In the genomic region with DNA sequence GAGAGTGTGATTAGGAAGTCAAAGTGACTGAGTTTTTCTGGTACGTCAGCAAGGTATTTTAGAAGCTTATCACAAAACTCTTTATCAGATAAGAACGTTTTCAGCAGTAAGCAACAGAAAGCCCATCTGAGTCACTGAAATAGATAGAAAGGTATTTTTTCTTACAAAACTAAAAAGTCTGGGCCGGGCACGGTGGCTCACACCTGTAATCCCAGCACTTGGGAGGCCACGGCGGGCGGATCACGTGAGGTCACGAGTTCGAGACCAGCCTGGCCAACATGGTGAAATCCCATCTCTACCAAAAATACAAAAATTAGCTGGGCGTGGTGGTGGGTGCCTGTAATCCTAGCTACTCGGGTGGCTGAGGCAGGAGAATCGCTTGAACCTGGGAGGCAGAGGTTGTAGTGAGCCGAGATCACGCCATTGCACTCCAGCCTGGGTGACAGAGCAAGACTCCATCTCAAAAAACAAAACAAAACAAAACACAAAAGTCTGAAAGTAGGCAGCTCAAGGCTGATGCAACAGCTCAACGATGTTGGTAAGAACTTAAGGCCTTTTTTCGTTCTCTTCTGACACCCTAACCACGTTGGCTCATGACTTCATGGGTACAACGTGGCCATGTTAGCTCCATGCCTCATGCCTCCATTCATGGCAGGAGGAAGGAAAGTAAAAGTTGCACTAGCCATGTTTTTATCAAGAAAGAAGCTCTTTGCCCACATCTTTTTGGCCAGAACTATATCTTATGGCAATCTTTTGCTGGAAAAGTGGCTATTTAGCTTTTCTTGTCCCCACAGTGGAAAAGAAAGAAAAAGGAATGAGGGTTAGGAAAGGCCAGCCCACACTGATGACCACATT, we compare ENCODE assay signal across 1 cellular context.
TF ChIP-seq lines count a peak whose summit lies in the region.
"Not testable (repeated sequence)": the region's sequence is repeated elsewhere in the genome, so short reads cannot be mapped to it uniquely, and the experiment has no call there.

No MANE protein-coding gene starts in this region.

TF ChIP-seq in K562, 482 proteins besides CTCF, POLR2A, EP300 and RAD21 (continued from another document and continues in another):
- 0 out of 2 replicates have a peak, but pooled peaks have one; percentile 9 for TF ChIP-seq CEBPB (tag; IDR thresholded peaks at IDR 0.05)
- peak; percentile 82; the same call in 1 of the 2 replicates for TF ChIP-seq ZNF311 (CRISPR knock-in tag; IDR thresholded peaks at IDR 0.05)
- TF ChIP-seq ID3 (CRISPR knock-in tag; IDR thresholded peaks at IDR 0.05); TOE1 (CRISPR knock-in tag; IDR thresholded peaks at IDR 0.05; ENCODE audit: borderline replicate concordance, low read depth); ATF3 (CRISPR knock-in tag; conservative IDR thresholded peaks at IDR 0.05): not testable (repeated sequence)
- TF ChIP-seq ID3 (tag; IDR thresholded peaks at IDR 0.05): peak; percentile 45; the same call in 1 of the 2 replicates
- TF ChIP-seq TOE1 (IDR thresholded peaks at IDR 0.05; ENCODE audit: borderline replicate concordance): peak; percentile 38; the same call in 1 of the 2 replicates
- peak; percentile 85 for TF ChIP-seq NFRKB (IDR thresholded peaks at IDR 0.05; ENCODE audit: low read depth)
- 0 out of 2 replicates have a peak, but pooled peaks have one; percentile 26 for TF ChIP-seq ZNF707 (CRISPR knock-in tag; conservative IDR thresholded peaks at IDR 0.05)
- 0 out of 2 replicates have a peak, but pooled peaks have one; percentile 61 for TF ChIP-seq TCFL5 (CRISPR knock-in tag; conservative IDR thresholded peaks at IDR 0.05)
- peak; percentile 15; the same call in 1 of the 2 replicates for TF ChIP-seq ZNF75A (CRISPR knock-in tag; IDR thresholded peaks at IDR 0.05)
- peak; percentile 57; the same call in 1 of the 2 replicates for TF ChIP-seq BCOR (IDR thresholded peaks at IDR 0.05)
- 0 out of 2 replicates have a peak, but pooled peaks have one; percentile 20 for TF ChIP-seq PYGO2 (tag; IDR thresholded peaks at IDR 0.05)
- 0 out of 2 replicates have a peak, but pooled peaks have one; percentile 29 for TF ChIP-seq KLF13 (tag; IDR thresholded peaks at IDR 0.05; ENCODE audit: borderline replicate concordance, low read depth)
- TF ChIP-seq TRIM24 (IDR thresholded peaks at IDR 0.05): peak; percentile 81 to 88; a peak in 3 of 4 replicates
- TF ChIP-seq ZNF41 (CRISPR knock-in tag; conservative IDR thresholded peaks at IDR 0.05): peak; percentile 42; the same call in 1 of the 2 replicates
- 0 out of 2 replicates have a peak, but pooled peaks have one; percentile 45 for TF ChIP-seq CC2D1A (IDR thresholded peaks at IDR 0.05)
- peak; percentile 20; the same call in 1 of the 2 replicates for TF ChIP-seq POLR2G (IDR thresholded peaks at IDR 0.05; ENCODE audit: low read depth, low read length)
- TF ChIP-seq CEBPG (CRISPR knock-in tag; IDR thresholded peaks at IDR 0.05): peak; percentile 97
- peak; percentile 91 to 93 for TF ChIP-seq CEBPG (tag; conservative IDR thresholded peaks at IDR 0.05 in 1 of 2, IDR thresholded peaks at IDR 0.05 in 1 of 2)
- peak; percentile 28; the same call in 1 of the 2 replicates for TF ChIP-seq DIDO1 (tag; IDR thresholded peaks at IDR 0.05; ENCODE audit: low read depth)
- peak; percentile 88 for TF ChIP-seq ATF3 (IDR thresholded peaks at IDR 0.05)
- TF ChIP-seq, protein P1, sequence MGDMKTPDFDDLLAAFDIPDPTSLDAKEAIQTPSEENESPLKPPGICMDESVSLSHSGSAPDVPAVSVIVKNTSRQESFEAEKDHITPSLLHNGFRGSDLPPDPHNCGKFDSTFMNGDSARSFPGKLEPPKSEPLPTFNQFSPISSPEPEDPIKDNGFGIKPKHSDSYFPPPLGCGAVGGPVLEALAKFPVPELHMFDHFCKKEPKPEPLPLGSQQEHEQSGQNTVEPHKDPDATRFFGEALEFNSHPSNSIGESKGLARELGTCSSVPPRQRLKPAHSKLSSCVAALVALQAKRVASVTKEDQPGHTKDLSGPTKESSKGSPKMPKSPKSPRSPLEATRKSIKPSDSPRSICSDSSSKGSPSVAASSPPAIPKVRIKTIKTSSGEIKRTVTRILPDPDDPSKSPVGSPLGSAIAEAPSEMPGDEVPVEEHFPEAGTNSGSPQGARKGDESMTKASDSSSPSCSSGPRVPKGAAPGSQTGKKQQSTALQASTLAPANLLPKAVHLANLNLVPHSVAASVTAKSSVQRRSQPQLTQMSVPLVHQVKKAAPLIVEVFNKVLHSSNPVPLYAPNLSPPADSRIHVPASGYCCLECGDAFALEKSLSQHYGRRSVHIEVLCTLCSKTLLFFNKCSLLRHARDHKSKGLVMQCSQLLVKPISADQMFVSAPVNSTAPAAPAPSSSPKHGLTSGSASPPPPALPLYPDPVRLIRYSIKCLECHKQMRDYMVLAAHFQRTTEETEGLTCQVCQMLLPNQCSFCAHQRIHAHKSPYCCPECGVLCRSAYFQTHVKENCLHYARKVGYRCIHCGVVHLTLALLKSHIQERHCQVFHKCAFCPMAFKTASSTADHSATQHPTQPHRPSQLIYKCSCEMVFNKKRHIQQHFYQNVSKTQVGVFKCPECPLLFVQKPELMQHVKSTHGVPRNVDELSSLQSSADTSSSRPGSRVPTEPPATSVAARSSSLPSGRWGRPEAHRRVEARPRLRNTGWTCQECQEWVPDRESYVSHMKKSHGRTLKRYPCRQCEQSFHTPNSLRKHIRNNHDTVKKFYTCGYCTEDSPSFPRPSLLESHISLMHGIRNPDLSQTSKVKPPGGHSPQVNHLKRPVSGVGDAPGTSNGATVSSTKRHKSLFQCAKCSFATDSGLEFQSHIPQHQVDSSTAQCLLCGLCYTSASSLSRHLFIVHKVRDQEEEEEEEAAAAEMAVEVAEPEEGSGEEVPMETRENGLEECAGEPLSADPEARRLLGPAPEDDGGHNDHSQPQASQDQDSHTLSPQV (IDR thresholded peaks at IDR 0.05): peak; percentile 95
- TF ChIP-seq KLF6 (CRISPR knock-in tag; IDR thresholded peaks at IDR 0.05; ENCODE audit: borderline replicate concordance): peak; percentile 58
- TF ChIP-seq ELF4 (CRISPR knock-in tag; IDR thresholded peaks at IDR 0.05): peak; percentile 11; the same call in 1 of the 2 replicates
- TF ChIP-seq MECOM (CRISPR knock-in tag; IDR thresholded peaks at IDR 0.05): peak; percentile 52; the same call in 1 of the 2 replicates
- TF ChIP-seq, protein P2, sequence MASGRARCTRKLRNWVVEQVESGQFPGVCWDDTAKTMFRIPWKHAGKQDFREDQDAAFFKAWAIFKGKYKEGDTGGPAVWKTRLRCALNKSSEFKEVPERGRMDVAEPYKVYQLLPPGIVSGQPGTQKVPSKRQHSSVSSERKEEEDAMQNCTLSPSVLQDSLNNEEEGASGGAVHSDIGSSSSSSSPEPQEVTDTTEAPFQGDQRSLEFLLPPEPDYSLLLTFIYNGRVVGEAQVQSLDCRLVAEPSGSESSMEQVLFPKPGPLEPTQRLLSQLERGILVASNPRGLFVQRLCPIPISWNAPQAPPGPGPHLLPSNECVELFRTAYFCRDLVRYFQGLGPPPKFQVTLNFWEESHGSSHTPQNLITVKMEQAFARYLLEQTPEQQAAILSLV (tag; IDR thresholded peaks at IDR 0.05): peak; percentile 93
- TF ChIP-seq ARID1B (IDR thresholded peaks at IDR 0.05): peak; percentile 45; the same call in 1 of the 2 replicates
- TF ChIP-seq MGA (IDR thresholded peaks at IDR 0.05): peak; percentile 84
